In the genomic region with DNA sequence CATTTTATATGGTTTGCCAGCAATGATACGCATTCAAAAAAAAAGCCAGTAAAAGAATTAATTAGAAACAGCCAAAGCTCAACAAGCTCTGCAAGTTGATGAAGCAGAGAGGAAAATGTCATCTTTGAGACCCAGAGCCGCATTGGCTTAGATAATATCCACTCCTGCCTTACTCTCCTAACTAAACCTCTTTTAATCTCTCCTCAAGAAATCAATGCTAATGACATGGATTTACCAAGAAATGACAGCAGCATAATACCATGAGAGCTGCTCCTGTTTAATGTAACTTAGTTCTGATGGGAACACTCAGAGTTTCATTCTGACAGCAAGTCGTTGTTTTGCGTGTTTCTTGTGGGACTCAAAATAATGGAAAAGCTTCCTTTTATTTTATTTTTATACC, we compare ENCODE assay signal across 32 cellular contexts.
"Had no signal": no experiment of that assay in that cellular context is flagged by ENCODE, and none has a peak within 500 bp of the region (broad histone marks: within the 10 kb centered on the region; RNA-seq: fewer than 3 reads in every experiment).

No MANE protein-coding gene starts in this region.

- H3K27ac ChIP-seq: adrenal gland, KMS-11, SJCRH30 had no signal

- H3K27me3 Mint-ChIP-seq: activated CD4-positive, alpha-beta T cell treated with anti-CD3 and anti-CD28 coated beads for 36 hours; activated CD4-positive, alpha-beta T cell treated with anti-CD3 and anti-CD28 coated beads, Interleukin-2, amount 10 ng/mL, durations not matched to agents 7 days and 5 days; activated T-cell treated with anti-CD3 and anti-CD28 coated beads, Interleukin-2, amount 50 U/mL, for 24 hours; brain had no signal

- H3K27me3 ChIP-seq: adrenal gland, SJCRH30 had no signal

- H3K9ac ChIP-seq: KMS-11, SK-N-SH had no signal

- H3K4me1 ChIP-seq: adrenal gland, SJCRH30 had no signal

- H3K36me3 ChIP-seq: adrenal gland, SJCRH30 had no signal

- H3K4me3 Mint-ChIP-seq: activated CD4-positive, alpha-beta T cell treated with anti-CD3 and anti-CD28 coated beads for 36 hours; activated CD4-positive, alpha-beta T cell treated with anti-CD3 and anti-CD28 coated beads, Interleukin-2, amount 10 ng/mL, durations not matched to agents 7 days and 5 days; activated CD8-positive, alpha-beta T cell treated with anti-CD3 and anti-CD28 coated beads, Interleukin-2, amount 10 ng/mL, durations not matched to agents 7 days and 5 days; activated naive CD4-positive, alpha-beta T cell treated with anti-CD3 and anti-CD28 coated beads for 36 hours; activated T-cell treated with anti-CD3 and anti-CD28 coated beads, Interleukin-2, amount 50 U/mL, for 24 hours; brain; T-helper 1 cell treated with Interleukin-12 subunit alpha and Interleukin-12 subunit beta and Interleukin-4 antibody, amounts not matched to agents 30 μg/mL and 1 μg/mL, for 36 hours; T-helper 2 cell treated with Interferon-gamma antibody and Interleukin-4, amounts not matched to agents 5 μg/mL and 100 μg/mL, for 36 hours; WTC11 had no signal

- H3K4me1 Mint-ChIP-seq: activated CD4-positive, alpha-beta T cell treated with anti-CD3 and anti-CD28 coated beads for 36 hours; activated CD4-positive, alpha-beta T cell treated with anti-CD3 and anti-CD28 coated beads, Interleukin-2, amount 10 ng/mL, durations not matched to agents 7 days and 5 days had no signal

- H3K9me3 Mint-ChIP-seq: brain, WTC11 had no signal

- H3K4me3 ChIP-seq: adrenal gland, SJCRH30 had no signal

- H3K9me3 ChIP-seq: adrenal gland, SJCRH30, SK-N-SH had no signal

- ATAC-seq: activated CD4-positive, alpha-beta T cell treated with anti-CD3 and anti-CD28 coated beads for 36 hours; activated CD4-positive, CD25-positive, alpha-beta regulatory T cell treated with anti-CD3 and anti-CD28 coated beads, Interleukin-2, amount 50 U/mL, for 24 hours; activated CD8-positive, alpha-beta T cell treated with anti-CD3 and anti-CD28 coated beads, Interleukin-2, amount 10 ng/mL, durations not matched to agents 7 days and 5 days; activated naive CD4-positive, alpha-beta T cell treated with anti-CD3 and anti-CD28 coated beads, Interleukin-2, amount 50 U/mL, for 72 hours; Panc1; WTC11 had no signal

- H3K4me2 ChIP-seq: KMS-11, SK-N-SH had no signal

- H3K27ac Mint-ChIP-seq: activated CD4-positive, alpha-beta T cell treated with anti-CD3 and anti-CD28 coated beads for 36 hours; activated CD8-positive, alpha-beta T cell treated with anti-CD3 and anti-CD28 coated beads, Interleukin-2, amount 10 ng/mL, durations not matched to agents 7 days and 5 days; activated naive CD4-positive, alpha-beta T cell treated with anti-CD3 and anti-CD28 coated beads for 36 hours; activated naive CD4-positive, alpha-beta T cell treated with anti-CD3 and anti-CD28 coated beads, Interleukin-2, amount 50 U/mL, for 72 hours; activated T-cell treated with anti-CD3 and anti-CD28 coated beads, Interleukin-2, amount 50 U/mL, for 24 hours; activated T-helper 2 cell treated with anti-CD3 and anti-CD28 coated beads, Interferon-gamma antibody, Interleukin-2, Interleukin-4, amounts not matched to agents 10 μg/mL and 5 μg/mL and 100 μg/mL, durations not matched to agents 14 hours and 24 hours and 36 hours; T-helper 1 cell treated with Interleukin-12 subunit alpha and Interleukin-12 subunit beta and Interleukin-4 antibody, amounts not matched to agents 30 μg/mL and 1 μg/mL, for 36 hours; T-helper 2 cell treated with Interferon-gamma antibody and Interleukin-4, amounts not matched to agents 5 μg/mL and 100 μg/mL, for 36 hours; WTC11 had no signal

- H3K36me3 Mint-ChIP-seq: activated naive CD4-positive, alpha-beta T cell treated with anti-CD3 and anti-CD28 coated beads, Interleukin-2, amount 50 U/mL, for 72 hours; brain; WTC11 had no signal

- DNase-seq: activated CD4-positive, alpha-beta T cell treated with anti-CD3 and anti-CD28 coated beads for 36 hours; activated CD4-positive, alpha-beta T cell treated with anti-CD3 and anti-CD28 coated beads, Interleukin-2, amount 10 ng/mL, durations not matched to agents 7 days and 5 days; activated CD4-positive, alpha-beta T cell treated with anti-CD3 and anti-CD28 coated beads, Interleukin-2, amount 50 U/mL, for 48 hours; activated CD8-positive, alpha-beta T cell treated with anti-CD3 and anti-CD28 coated beads, Interleukin-2, amount 10 ng/mL, durations not matched to agents 7 days and 5 days; activated gamma-delta T cell treated with Interleukin-2 at 50 U/mL for 16 hours; activated naive CD4-positive, alpha-beta T cell treated with anti-CD3 and anti-CD28 coated beads for 36 hours; activated T-cell treated with anti-CD3 and anti-CD28 coated beads, Interleukin-2, amount 50 U/mL, for 24 hours; adrenal gland; anterior cingulate cortex; caudate nucleus; cerebellar nuclear complex; MM.1S; MV-4-11; NCI-H1092; NCI-H1436 treated with DMSO at 0.1 percent for 48 hours; NCI-H1694 treated with DMSO at 0.1 percent for 48 hours; NCI-H2029; NCI-H510A treated with DMSO at 0.1 percent for 48 hours; NCI-H526 treated with DMSO at 0.1 percent for 48 hours; NCI-H774; SHP77; SJCRH30; SK-N-SH had no signal
